ENCODE assay signal across 24 cellular contexts in the genomic region with DNA sequence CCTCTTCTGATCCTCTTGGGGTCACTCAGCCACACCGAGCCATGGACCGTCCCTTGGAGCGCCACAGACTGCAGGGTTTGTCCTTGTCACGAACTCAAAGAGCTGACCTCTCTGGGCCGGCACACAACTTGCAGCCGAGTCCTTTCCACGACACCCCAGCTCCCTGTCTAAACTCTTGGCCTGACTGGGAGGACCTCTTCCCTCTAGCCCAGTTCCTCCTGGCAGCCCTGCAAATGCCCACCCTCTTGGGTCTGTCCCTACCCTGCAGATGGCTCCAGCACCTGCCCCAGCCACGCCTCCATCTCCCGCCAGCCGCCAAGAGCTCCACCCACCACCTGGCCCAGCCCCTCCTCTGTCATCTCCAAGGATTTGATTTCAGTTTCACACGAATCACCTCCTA.
DNase-seq lines count a peak whose midpoint lies in the region; ATAC-seq, FAIRE-seq and TF ChIP-seq lines count a peak whose summit lies in the region.
"Had no signal": no experiment of that assay in that cellular context is flagged by ENCODE, and none has a peak within 500 bp of the region (broad histone marks: within the 10 kb centered on the region; RNA-seq: fewer than 3 reads in every experiment).

No MANE protein-coding gene starts in this region.

- H3K79me2 ChIP-seq in HepG2 (ENCODE audit: insufficient read depth, low read length), result no peaks in the 10 kb centered on the region

- in situ Hi-C loops in HepG2 (cut with HindIII; ENCODE audit: extremely low pct_ligation_motif_present, low pct_unique_long_range_greater_than_20kb), result no loop called here

- H3K27me3 ChIP-seq in HepG2 (ENCODE audit: control insufficient read depth in 1 of 2, insufficient read depth in 2 of 2, low read length in 2 of 2) (peaks cover 2 to 34% of the 10 kb centered on the region in 2 experiments; a peak in 3 of 5 replicates), right lobe of liver (no peaks in the 10 kb centered on the region), testis (no peaks in the 10 kb centered on the region), foreskin keratinocyte (peaks cover 10% of the 10 kb centered on the region)
- H3K27me3 ChIP-seq: pancreas had no signal

- no peak for FAIRE-seq in HepG2 (lab: Jason Lieb, UNC)
- FAIRE-seq: bronchial epithelial cell, frontal cortex, G401.6, pancreas, TTC549 had no signal

- H3K4me1 ChIP-seq in HepG2 (ENCODE audit: insufficient read depth, low read length) (peaks cover 35% of the 10 kb centered on the region), right lobe of liver (no peaks in the 10 kb centered on the region), testis (no peaks in the 10 kb centered on the region), foreskin keratinocyte (no peaks in the 10 kb centered on the region)
- H3K4me1 ChIP-seq: pancreas, tibial nerve had no signal

- TF ChIP-seq RAD21 in HepG2 (CRISPR knock-in tag; IDR thresholded peaks at IDR 0.05), result no peak

- H3K36me3 ChIP-seq in HepG2 (replicated peaks in 1 of 2; ENCODE audit: control insufficient read depth in 1 of 2, insufficient read depth in 2 of 2, low read length in 2 of 2) (no peaks in the 10 kb centered on the region), right lobe of liver (no peaks in the 10 kb centered on the region), testis (ENCODE audit: low read depth, missing control alignments) (no peaks in the 10 kb centered on the region)
- H3K36me3 ChIP-seq: pancreas, tibial nerve had no signal

- no peaks in the 10 kb centered on the region for H3K9me3 ChIP-seq in HepG2 (ENCODE audit: low read length)
- no peaks in the 10 kb centered on the region for H3K9me3 ChIP-seq in right lobe of liver
- H3K9me3 ChIP-seq in testis, result no peaks in the 10 kb centered on the region
- H3K9me3 ChIP-seq: pancreas, tibial nerve had no signal

- no peak overlapping the region for H3K4me2 ChIP-seq in HepG2 (ENCODE audit: low read depth, low read length)

- no peak for DNase-seq in HepG2 (ENCODE audit: low spot score)
- DNase-seq in right lobe of liver, result no peak
- DNase-seq in NCI-H2171 treated with DMSO at 0.1 percent for 48 hours (lab: John Stamatoyannopoulos, UW), result peak; percentile 64
- DNase-seq in islet precursor cell, result peak; percentile 41
- peak; percentile 5 for DNase-seq in testis
- no peak for DNase-seq in foreskin keratinocyte
- no peak for DNase-seq in NCI-H1105 (lab: John Stamatoyannopoulos, UW)
- DNase-seq: activated CD4-positive, alpha-beta T cell treated with anti-CD3 and anti-CD28 coated beads for 48 hours; activated gamma-delta T cell treated with Interleukin-2 at 50 U/mL for 16 hours; CD4-positive, alpha-beta T cell; erythroblast; mesenchymal stem cell; NCI-H187 treated with DMSO at 0.1 percent for 48 hours; NCI-H524; stimulated activated naive B cell treated with anti-CD40 and anti-IgM and Interleukin-4, amounts not matched to agents 10 μg/mL and 1 μg/mL and 100 μg/mL, for 72 hours had no signal

- no peak overlapping the region for H3K9ac ChIP-seq in HepG2 (ENCODE audit: insufficient read depth, low read depth, low read length)

- no TSS peak for BruUV-seq in HepG2 (replicated peaks; lab: Mats Ljungman, UMichigan)

- WGBS in HepG2 (ENCODE audit: low lambda C conversion rate), result 86% methylated on average over 11 of the region's 11 CpGs
- WGBS in right lobe of liver (ENCODE audit: insufficient coverage, low coverage, low lambda C conversion rate, missing lambda C conversion rate), result 100% methylated on average over 2 of the region's 11 CpGs
- WGBS in testis, 2 donors, result 87 to 89% methylated on average over 11 of the region's 11 CpGs

- ATAC-seq in HepG2, result no peak
- no peak for ATAC-seq in right lobe of liver
- ATAC-seq in HG02623 (IDR thresholded peaks at IDR 0.05; ENCODE audit: unreplicated experiment), result no peak
- ATAC-seq in foreskin keratinocyte, result no peak
- ATAC-seq: naive thymus-derived CD8-positive, alpha-beta T cell; pancreas; sciatic nerve; stimulated activated naive B cell treated with anti-CD40 and anti-IgM and Interleukin-4, amounts not matched to agents 10 μg/mL and 1 μg/mL and 100 μg/mL, for 72 hours had no signal

- POLR2A ChIA-PET in HepG2 (lab: Yijun Ruan, JAX), result no interaction called here

- intact Hi-C loops in HepG2 (cut with micrococcal nuclease; ENCODE audit: unreplicated experiment) (no loop called here), right lobe of liver (cut with DNase I) (no loop called here), testis (cut with DNase I; ENCODE audit: low total_unique reads) (no loop called here)

- H2AFZ ChIP-seq in HepG2 (ENCODE audit: low read length), result no peak overlapping the region

- no peak for TF ChIP-seq CTCF in HepG2 (CRISPR knock-in tag; IDR thresholded peaks at IDR 0.05)
- no peak for TF ChIP-seq CTCF in right lobe of liver (IDR thresholded peaks at IDR 0.05)
- TF ChIP-seq CTCF in testis (IDR thresholded peaks at IDR 0.05), result no peak
- TF ChIP-seq CTCF in foreskin keratinocyte (conservative IDR thresholded peaks at IDR 0.05), result no peak

- no peak for TF ChIP-seq POLR2A in HepG2 (IDR thresholded peaks at IDR 0.05; ENCODE audit: insufficient read depth in 1 of 2, low read depth in 2 of 2, low read length in 2 of 2)
- no peak for TF ChIP-seq POLR2A in right lobe of liver (IDR thresholded peaks at IDR 0.05)
- TF ChIP-seq POLR2A in testis (IDR thresholded peaks at IDR 0.05), result no peak

- no peak for TF ChIP-seq EP300 in HepG2 (IDR thresholded peaks at IDR 0.05; ENCODE audit: low read depth in 2 of 2, low read length in 2 of 2)
- TF ChIP-seq EP300 in HepG2 (CRISPR knock-in tag; IDR thresholded peaks at IDR 0.05; ENCODE audit: borderline replicate concordance), result no peak

- H4K20me1 ChIP-seq in HepG2 (ENCODE audit: insufficient read depth, low read length), result peaks cover 9% of the 10 kb centered on the region; the same call in 1 of the 2 replicates

- H3K27ac ChIP-seq in HepG2 (ENCODE audit: extremely low read length, insufficient read depth, low read length) (no peak overlapping the region), right lobe of liver (no peak overlapping the region), testis (no peak overlapping the region), foreskin keratinocyte (no peak overlapping the region)
- H3K27ac ChIP-seq: pancreas, tibial nerve had no signal

- no peak overlapping the region for H3K4me3 ChIP-seq in HepG2 (replicated peaks in 1 of 3; ENCODE audit: insufficient read depth in 1 of 3, low read depth in 2 of 3, low read length in 3 of 3)
- no peak overlapping the region for H3K4me3 ChIP-seq in right lobe of liver
- H3K4me3 ChIP-seq in testis, result no peak overlapping the region
- H3K4me3 ChIP-seq: pancreas, tibial nerve had no signal

- CTCF ChIA-PET in HepG2 (lab: Yijun Ruan, JAX; ENCODE audit: low intra/inter-chr PET ratio, low total read pairs), result no interaction called here

TF ChIP-seq in HepG2, 621 proteins besides CTCF, POLR2A, EP300 and RAD21:
- TF ChIP-seq, protein P1, sequence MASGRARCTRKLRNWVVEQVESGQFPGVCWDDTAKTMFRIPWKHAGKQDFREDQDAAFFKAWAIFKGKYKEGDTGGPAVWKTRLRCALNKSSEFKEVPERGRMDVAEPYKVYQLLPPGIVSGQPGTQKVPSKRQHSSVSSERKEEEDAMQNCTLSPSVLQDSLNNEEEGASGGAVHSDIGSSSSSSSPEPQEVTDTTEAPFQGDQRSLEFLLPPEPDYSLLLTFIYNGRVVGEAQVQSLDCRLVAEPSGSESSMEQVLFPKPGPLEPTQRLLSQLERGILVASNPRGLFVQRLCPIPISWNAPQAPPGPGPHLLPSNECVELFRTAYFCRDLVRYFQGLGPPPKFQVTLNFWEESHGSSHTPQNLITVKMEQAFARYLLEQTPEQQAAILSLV (CRISPR knock-in tag; IDR thresholded peaks at IDR 0.05; ENCODE audit: borderline replicate concordance), result no peak
- TF ChIP-seq, protein P2, sequence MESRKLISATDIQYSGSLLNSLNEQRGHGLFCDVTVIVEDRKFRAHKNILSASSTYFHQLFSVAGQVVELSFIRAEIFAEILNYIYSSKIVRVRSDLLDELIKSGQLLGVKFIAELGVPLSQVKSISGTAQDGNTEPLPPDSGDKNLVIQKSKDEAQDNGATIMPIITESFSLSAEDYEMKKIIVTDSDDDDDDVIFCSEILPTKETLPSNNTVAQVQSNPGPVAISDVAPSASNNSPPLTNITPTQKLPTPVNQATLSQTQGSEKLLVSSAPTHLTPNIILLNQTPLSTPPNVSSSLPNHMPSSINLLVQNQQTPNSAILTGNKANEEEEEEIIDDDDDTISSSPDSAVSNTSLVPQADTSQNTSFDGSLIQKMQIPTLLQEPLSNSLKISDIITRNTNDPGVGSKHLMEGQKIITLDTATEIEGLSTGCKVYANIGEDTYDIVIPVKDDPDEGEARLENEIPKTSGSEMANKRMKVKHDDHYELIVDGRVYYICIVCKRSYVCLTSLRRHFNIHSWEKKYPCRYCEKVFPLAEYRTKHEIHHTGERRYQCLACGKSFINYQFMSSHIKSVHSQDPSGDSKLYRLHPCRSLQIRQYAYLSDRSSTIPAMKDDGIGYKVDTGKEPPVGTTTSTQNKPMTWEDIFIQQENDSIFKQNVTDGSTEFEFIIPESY (CRISPR knock-in tag; IDR thresholded peaks at IDR 0.05), result peak; percentile 85
TF ChIP-seq in HepG2: peak in this region for 1.

Comparison
In these comparisons a context has a peak if more than half of its experiments do, and no peak if none do; other contexts are left out.
1. DNase-seq: peak in NCI-H2171 treated with DMSO at 0.1 percent for 48 hours (single experiment), islet precursor cell (single experiment) and testis (single experiment); none in HepG2 (single experiment), right lobe of liver (0 of 3), foreskin keratinocyte (0 of 2) and NCI-H1105 (single experiment).